ENCODE assay signal across 27 cellular contexts in genomic region chr10:7391748-7392147, GRCh38. TPM values are rescaled to one million over a fixed set of nuclear protein-coding genes. Genes with fewer than 3 reads are reported as not detected.
A peak's percentile ranks its signal among the peaks of the same experiment; 100 is the strongest.
DNase-seq lines count a peak whose midpoint lies in the region; ATAC-seq, FAIRE-seq and TF ChIP-seq lines count a peak whose summit lies in the region.
"Had no signal": no experiment of that assay in that cellular context is flagged by ENCODE, and none has a peak within 500 bp of the region (broad histone marks: within the 10 kb centered on the region; RNA-seq: fewer than 3 reads in every experiment).

No MANE protein-coding gene starts in this region.

- no peaks in the 10 kb centered on the region for H3K36me3 ChIP-seq in astrocyte (ENCODE audit: insufficient read depth, low read length)
- no peaks in the 10 kb centered on the region for H3K36me3 ChIP-seq in sigmoid colon
- H3K36me3 ChIP-seq: BE2C had no signal

- no peak for ATAC-seq in CD4-positive, alpha-beta T cell (ENCODE audit: poor library complexity)
- ATAC-seq: CD8-positive, alpha-beta T cell; GM12878 had no signal

- CTCF ChIA-PET in CD4-positive, alpha-beta T cell (lab: Charles Lee): no interaction called here

- FAIRE-seq in astrocyte (lab: Jason Lieb, UNC): no peak
- FAIRE-seq: A204.1, GM12878, GM12892, GM18507 had no signal

- H3K4me1 Mint-ChIP-seq in CD4-positive, alpha-beta T cell (ENCODE audit: low read depth): peaks cover 79% of the 10 kb centered on the region
- H3K4me1 Mint-ChIP-seq in astrocyte (ENCODE audit: low read depth, unreplicated experiment): no peaks in the 10 kb centered on the region

- no peak overlapping the region for H3K4me3 ChIP-seq in astrocyte (ENCODE audit: insufficient read depth, low read depth, low read length)
- H3K4me3 ChIP-seq in sigmoid colon: no peak overlapping the region
- H3K4me3 ChIP-seq: BLaER1, GM12878 had no signal

- WGBS in sigmoid colon, 2 donors: 81 to 91% methylated on average over 6 of the region's 6 CpGs

- no peak for DNase-seq in CD4-positive, alpha-beta T cell
- DNase-seq in Caki2 (ENCODE audit: low read depth) (peak; percentile 29), astrocyte (ENCODE audit: low read depth) (no peak), HuH-7 (ENCODE audit: low spot score) (no peak), NCI-H1930 (lab: John Stamatoyannopoulos, UW) (no peak), sigmoid colon (no peak)
- DNase-seq: 8988T; ACHN; BE2C; C1 segment of cervical spinal cord; Caco-2; CD4-positive, CD25-positive, alpha-beta regulatory T cell; CD8-positive, alpha-beta T cell; DMS 273 treated with DMSO at 0.1 percent for 48 hours; DMS153; DMS53; DMS79; DND-41; EL; GDM1 had no signal

- no peak overlapping the region for H3K4me2 ChIP-seq in astrocyte (ENCODE audit: low read length)
- H3K4me2 ChIP-seq: BLaER1 had no signal

- H3K9me3 Mint-ChIP-seq in CD4-positive, alpha-beta T cell: no peaks in the 10 kb centered on the region
- H3K9me3 Mint-ChIP-seq in astrocyte (ENCODE audit: unreplicated experiment): no peaks in the 10 kb centered on the region
- H3K9me3 Mint-ChIP-seq: CD14-positive monocyte; CD4-positive, CD25-positive, alpha-beta regulatory T cell; CD8-positive, alpha-beta T cell had no signal

- no peak overlapping the region for H3K9ac ChIP-seq in astrocyte (ENCODE audit: low read length)
- H3K9ac ChIP-seq: BLaER1 had no signal

- H4K20me1 ChIP-seq in astrocyte (ENCODE audit: insufficient read depth, low read length): no peaks in the 10 kb centered on the region

- POLR2A ChIA-PET in CD4-positive, alpha-beta T cell (lab: Charles Lee): interaction anchor here (1.0 kb wide), 1 partner anchor 19 kb away, joined by 3 read pairs; the partner anchor contains the start of gene SFMBT2

- H3K9me3 ChIP-seq in CD4-positive, alpha-beta T cell (ENCODE audit: control insufficient read depth, low read length): no peaks in the 10 kb centered on the region
- H3K9me3 ChIP-seq in astrocyte (ENCODE audit: insufficient read depth, low read depth, low read length) (no peaks in the 10 kb centered on the region), sigmoid colon (no peaks in the 10 kb centered on the region)
- H3K9me3 ChIP-seq: BE2C, Caco-2 had no signal

- no peaks in the 10 kb centered on the region for H3K36me3 Mint-ChIP-seq in CD4-positive, alpha-beta T cell (ENCODE audit: low read depth)
- no peaks in the 10 kb centered on the region for H3K36me3 Mint-ChIP-seq in astrocyte (ENCODE audit: low read depth, unreplicated experiment)

- in situ Hi-C loops in Caki2 (cut with HindIII; ENCODE audit: low pct_unique_long_range_greater_than_20kb, low sequenced_read_pairs): no loop called here

- no peaks in the 10 kb centered on the region for H3K27me3 Mint-ChIP-seq in CD4-positive, alpha-beta T cell
- peaks cover 2% of the 10 kb centered on the region for H3K27me3 Mint-ChIP-seq in astrocyte (ENCODE audit: low read depth, unreplicated experiment)
- H3K27me3 Mint-ChIP-seq: CD4-positive, CD25-positive, alpha-beta regulatory T cell had no signal

- no peaks in the 10 kb centered on the region for H3K27me3 ChIP-seq in CD4-positive, alpha-beta T cell (ENCODE audit: control insufficient read depth, insufficient read depth, low read length)
- H3K27me3 ChIP-seq in astrocyte (ENCODE audit: insufficient read depth, low read length) (no peaks in the 10 kb centered on the region), sigmoid colon (no peaks in the 10 kb centered on the region)
- H3K27me3 ChIP-seq: BE2C, BLaER1 had no signal

- H3K27ac Mint-ChIP-seq in CD4-positive, alpha-beta T cell: peak overlapping the region; percentile 89
- peak overlapping the region; percentile 13 for H3K27ac Mint-ChIP-seq in astrocyte (ENCODE audit: unreplicated experiment)

- no peak for TF ChIP-seq EP300 in sigmoid colon (IDR thresholded peaks at IDR 0.05)

- intact Hi-C loops in CD4-positive, alpha-beta T cell (cut with DNase I, micrococcal nuclease): no loop called here
- intact Hi-C loops in sigmoid colon (cut with DNase I): no loop called here

- no peaks in the 10 kb centered on the region for H3K79me2 ChIP-seq in astrocyte (ENCODE audit: insufficient read depth, low read length)

- TF ChIP-seq POLR2A in sigmoid colon (IDR thresholded peaks at IDR 0.05): no peak

- TF ChIP-seq CTCF in CD4-positive, alpha-beta T cell (IDR thresholded peaks at IDR 0.05): no peak
- TF ChIP-seq CTCF in astrocyte (IDR thresholded peaks at IDR 0.05; ENCODE audit: insufficient read depth, low read depth, low read length): no peak
- TF ChIP-seq CTCF in sigmoid colon (IDR thresholded peaks at IDR 0.05): no peak

- no peaks in the 10 kb centered on the region for H3K4me1 ChIP-seq in astrocyte (ENCODE audit: insufficient read depth, low read length)
- no peaks in the 10 kb centered on the region for H3K4me1 ChIP-seq in sigmoid colon
- H3K4me1 ChIP-seq: BE2C, Caco-2 had no signal

- H3K4me3 Mint-ChIP-seq in CD4-positive, alpha-beta T cell: no peak overlapping the region
- H3K4me3 Mint-ChIP-seq in astrocyte (ENCODE audit: unreplicated experiment): no peak overlapping the region
- H3K4me3 Mint-ChIP-seq: CD14-positive monocyte; CD4-positive, CD25-positive, alpha-beta regulatory T cell; CD8-positive, alpha-beta T cell had no signal

- H2AFZ ChIP-seq in astrocyte (ENCODE audit: low read depth, low read length): no peak overlapping the region

- no peak overlapping the region for H3K27ac ChIP-seq in CD4-positive, alpha-beta T cell (ENCODE audit: low read depth, low read length)
- H3K27ac ChIP-seq in astrocyte (ENCODE audit: low read depth, low read length) (no peak overlapping the region), sigmoid colon (no peak overlapping the region)
- H3K27ac ChIP-seq: BLaER1 had no signal

RNA-seq across cellular contexts. Expression of gene SFMBT2, which starts 19.1 kb away (rescaled TPM):
- 10 to 100 TPM; 41.0 to 42.0 TPM for total RNA-seq in CD4-positive, alpha-beta T cell
- 0.24 and 8.1 TPM in 2 replicates for total RNA-seq in Caki2 (2014; rRNA removed; shearing (Covaris generic); ENCODE audit: low replicate concordance)
- total RNA-seq in astrocyte (3.9 and 5.0 TPM in 2 replicates), sigmoid colon (1 to 10 TPM; 4.2 to 6.4 (median 4.9) TPM)
- polyA plus RNA-seq in sigmoid colon: 1 to 10 TPM in 2 of 3 donors, under 1 TPM in 1; 0.60 to 3.2 (median 1.2) TPM
- total RNA-seq: Caco-2, G401 had no signal
